Comparison of ENCODE assay signal across 29 cellular contexts in genomic region chr22:21927174-21927823, GRCh38. TPM values are rescaled to one million over a fixed set of nuclear protein-coding genes. Genes with fewer than 3 reads are reported as not detected.
DNase-seq lines count a peak whose midpoint lies in the region; FAIRE-seq and TF ChIP-seq lines count a peak whose summit lies in the region.
"Had no signal": no experiment of that assay in that cellular context is flagged by ENCODE, and none has a peak within 500 bp of the region (broad histone marks: within the 10 kb centered on the region; RNA-seq: fewer than 3 reads in every experiment).

No MANE protein-coding gene starts in this region.

- peaks cover 17% of the 10 kb centered on the region for H3K79me1 ChIP-seq in mesenchymal stem cell (replicated peaks; ENCODE audit: low read length, poor library complexity, severe bottlenecking)

- no peak overlapping the region for H2BK12ac ChIP-seq in mesenchymal stem cell (ENCODE audit: low read length in 2 of 2)

- POLR2A ChIA-PET in endothelial cell of umbilical vein (lab: Charles Lee): no interaction called here

- H3K4me2 ChIP-seq in endothelial cell of umbilical vein (ENCODE audit: insufficient read depth, low read length) (no peak overlapping the region), mesenchymal stem cell (ENCODE audit: low read length, poor library complexity, severe bottlenecking) (no peak overlapping the region)

- no peak for FAIRE-seq in endothelial cell of umbilical vein (lab: Jason Lieb, UNC)
- FAIRE-seq: GM19239, kidney had no signal

- 93% methylated on average over 12 of the region's 16 CpGs for WGBS in mesenchymal stem cell

- no peak for TF ChIP-seq CTCF in endothelial cell of umbilical vein (IDR thresholded peaks at IDR 0.05; ENCODE audit: extremely low read depth in 1 of 2, insufficient read depth in 1 of 2, low read depth in 1 of 2, low read length in 2 of 2)

- no peak for TF ChIP-seq POLR2A in endothelial cell of umbilical vein (IDR thresholded peaks at IDR 0.05; ENCODE audit: low read depth, low read length)

- H2BK5ac ChIP-seq in mesenchymal stem cell (ENCODE audit: low read depth, low read length, poor library complexity, severe bottlenecking): no peak overlapping the region

- H3K18ac ChIP-seq in mesenchymal stem cell (ENCODE audit: low read depth in 1 of 2, low read length in 2 of 2): no peak overlapping the region

- H3K27me3 ChIP-seq in H7 (ENCODE audit: control insufficient read depth, insufficient read depth, low read length): no peaks in the 10 kb centered on the region
- no peaks in the 10 kb centered on the region for H3K27me3 ChIP-seq in endothelial cell of umbilical vein (ENCODE audit: control insufficient read depth in 2 of 2, insufficient read depth in 2 of 2, low read length in 2 of 2)
- H3K27me3 ChIP-seq in mesenchymal stem cell (ENCODE audit: control insufficient read depth in 1 of 2, insufficient read depth in 1 of 2, low read length in 2 of 2): no peaks in the 10 kb centered on the region
- H3K27me3 ChIP-seq in SJCRH30: no peaks in the 10 kb centered on the region
- H3K27me3 ChIP-seq: esophagus squamous epithelium, gastrocnemius medialis, neutrophil, SJSA1, transverse colon had no signal

- no peak overlapping the region for H3K14ac ChIP-seq in mesenchymal stem cell (ENCODE audit: low read length in 2 of 2)

- BruUV-seq in endothelial cell of umbilical vein (replicated peaks; lab: Mats Ljungman, UMichigan): no TSS peak

- H3K23ac ChIP-seq in mesenchymal stem cell (ENCODE audit: low read length in 2 of 2): no peak overlapping the region

- DNase-seq in H7: peak; percentile 87
- DNase-seq in NCI-H69 (lab: John Stamatoyannopoulos, UW): peak; percentile 40
- no peak for DNase-seq in endothelial cell of umbilical vein (ENCODE audit: low read depth, low spot score)
- DNase-seq in posterior cingulate gyrus: peak in 6 of 10 donors; percentile 45 to 93 (median 77)
- no peak for DNase-seq in Kasumi-1 (lab: John Stamatoyannopoulos, UW)
- no peak for DNase-seq in GF-D8 (lab: John Stamatoyannopoulos, UW)
- DNase-seq in mesenchymal stem cell: no peak
- DNase-seq in SJCRH30: no peak
- DNase-seq: activated CD4-positive, alpha-beta T cell treated with anti-CD3 and anti-CD28 coated beads for 4 hours; activated naive CD4-positive, alpha-beta T cell treated with anti-CD3 and anti-CD28 coated beads, Interleukin-2, amount 10 ng/mL, durations not matched to agents 7 days and 5 days; activated T-cell treated with anti-CD3 and anti-CD28 coated beads, Interleukin-2, amount 50 U/mL, for 48 hours; aorta; cerebellar nuclear complex; effector CD4-positive, alpha-beta T cell; esophagus squamous epithelium; gastrocnemius medialis; HCEC 1CT; KG1; kidney; NCI-H510A; NK-92 treated with Interleukin-12 subunit alpha and Interleukin-12 subunit beta, amount 100 ng/mL, for 24 hours; retina; stimulated activated CD4-positive, alpha-beta T cell treated with anti-CD3 and anti-CD28 coated beads, Interleukin-4, amount 100 ng/mL, for 4 hours; T-helper 1 cell; transverse colon had no signal

- no peaks in the 10 kb centered on the region for H4K20me1 ChIP-seq in endothelial cell of umbilical vein (replicated peaks; ENCODE audit: control insufficient read depth, extremely low read depth, insufficient read depth, low read length)

- H2BK120ac ChIP-seq in mesenchymal stem cell (ENCODE audit: low read depth, low read length): no peak overlapping the region

- peaks cover 3% of the 10 kb centered on the region for H3K79me2 ChIP-seq in endothelial cell of umbilical vein (ENCODE audit: control insufficient read depth, insufficient read depth, low read length)

- no peak overlapping the region for H2BK15ac ChIP-seq in mesenchymal stem cell (ENCODE audit: low read depth, poor library complexity, severe bottlenecking)

- H2AFZ ChIP-seq in endothelial cell of umbilical vein (ENCODE audit: low read depth, low read length) (no peak overlapping the region), mesenchymal stem cell (ENCODE audit: low read depth, low read length) (no peak overlapping the region)

- H3K27ac ChIP-seq in endothelial cell of umbilical vein (ENCODE audit: insufficient read depth, low read depth, low read length) (no peak overlapping the region), mesenchymal stem cell (ENCODE audit: low read length, poor library complexity, severe bottlenecking) (no peak overlapping the region), SJCRH30 (no peak overlapping the region)
- H3K27ac ChIP-seq: esophagus squamous epithelium, gastrocnemius medialis, neutrophil, SJSA1, transverse colon had no signal

- H3K4me1 ChIP-seq in endothelial cell of umbilical vein (ENCODE audit: control insufficient read depth, extremely low read depth, insufficient read depth, low read length) (no peaks in the 10 kb centered on the region), mesenchymal stem cell (ENCODE audit: control insufficient read depth, insufficient read depth, low read depth, low read length) (peaks cover 17% of the 10 kb centered on the region), SJCRH30 (no peaks in the 10 kb centered on the region)
- H3K4me1 ChIP-seq: esophagus squamous epithelium, gastrocnemius medialis, transverse colon had no signal

- no peak overlapping the region for H4K91ac ChIP-seq in mesenchymal stem cell (ENCODE audit: low read length)

- no peaks in the 10 kb centered on the region for H3K9me3 ChIP-seq in endothelial cell of umbilical vein (replicated peaks; ENCODE audit: control insufficient read depth, insufficient read depth, low read length)
- no peaks in the 10 kb centered on the region for H3K9me3 ChIP-seq in mesenchymal stem cell (ENCODE audit: control insufficient read depth, low read length)
- H3K9me3 ChIP-seq in SJCRH30 (replicated peaks): no peaks in the 10 kb centered on the region
- H3K9me3 ChIP-seq: esophagus squamous epithelium, gastrocnemius medialis, neutrophil, SJSA1, transverse colon had no signal

- H3K9me1 ChIP-seq in endothelial cell of umbilical vein (replicated peaks; ENCODE audit: control insufficient read depth, extremely low read depth, insufficient read depth, low read length): no peaks in the 10 kb centered on the region

- dilution Hi-C loops in endothelial cell of umbilical vein (cut with MboI; ENCODE audit: extremely low pct_ligation_motif_present, low sequenced_read_pairs): loop anchor here (25.0 kb wide), 2 partner anchors 115 to 215 kb away; no protein-coding TSS in a partner anchor

- H3K4me3 ChIP-seq in H7 (ENCODE audit: insufficient read depth, low read depth, low read length) (no peak overlapping the region), endothelial cell of umbilical vein (replicated peaks in 1 of 3; ENCODE audit: insufficient read depth in 1 of 3, low read depth in 1 of 3, low read length in 3 of 3) (no peak overlapping the region), mesenchymal stem cell (ENCODE audit: insufficient read depth in 1 of 2, low read depth in 1 of 2, low read length in 2 of 2) (no peak overlapping the region), SJCRH30 (no peak overlapping the region)
- H3K4me3 ChIP-seq: esophagus squamous epithelium, gastrocnemius medialis, lung, SJSA1, transverse colon had no signal

- H3K36me3 ChIP-seq in H7 (replicated peaks; ENCODE audit: control insufficient read depth, insufficient read depth, low read length): peaks cover 3% of the 10 kb centered on the region
- peaks cover 33 to 74% of the 10 kb centered on the region in 2 experiments for H3K36me3 ChIP-seq in endothelial cell of umbilical vein (ENCODE audit: control insufficient read depth in 2 of 2, extremely low read depth in 1 of 2, insufficient read depth in 2 of 2, low read length in 2 of 2)
- H3K36me3 ChIP-seq in mesenchymal stem cell (ENCODE audit: control insufficient read depth in 1 of 2, insufficient read depth in 2 of 2, low read depth in 1 of 2, low read length in 2 of 2): peaks cover 72 to 74% of the 10 kb centered on the region in 2 experiments
- H3K36me3 ChIP-seq in SJCRH30: peaks cover 16% of the 10 kb centered on the region

- intact Hi-C loops in endothelial cell of umbilical vein (cut with micrococcal nuclease): no loop called here
- intact Hi-C loops in posterior cingulate gyrus (cut with DNase I): no loop called here

- H2AK5ac ChIP-seq in mesenchymal stem cell (ENCODE audit: low read length, severe bottlenecking): no peak overlapping the region

- H3K9ac ChIP-seq in endothelial cell of umbilical vein (replicated peaks; ENCODE audit: extremely low read depth, insufficient read depth, low read length): no peak overlapping the region
- H3K9ac ChIP-seq in mesenchymal stem cell (ENCODE audit: low read length): no peak overlapping the region

- H4K8ac ChIP-seq in mesenchymal stem cell (ENCODE audit: low read length): no peak overlapping the region

- CTCF ChIA-PET in endothelial cell of umbilical vein (lab: Charles Lee): interaction anchor here (1.0 kb wide), 1 partner anchor 152 kb away, joined by 3 read pairs; no protein-coding TSS in a partner anchor

- H3K4ac ChIP-seq in mesenchymal stem cell (ENCODE audit: low read depth in 1 of 2, low read length in 2 of 2): no peak overlapping the region

RNA-seq across cellular contexts. Expression of gene PPM1F, which starts 25.3 kb away (rescaled TPM):
- 19.7 and 34.8 TPM in 2 replicates for total RNA-seq in H7 (2014; rRNA removed; shearing (Covaris generic))
- total RNA-seq in endothelial cell of umbilical vein: 171 and 178 TPM in 2 replicates
- polyA plus RNA-seq in endothelial cell of umbilical vein: 107 and 110 TPM in 2 replicates
- polyA plus RNA-seq in endothelial cell of umbilical vein (2011; cell fraction: cytosol; rRNA removed): 74.3 and 89.5 TPM in 2 replicates
- 164 and 168 TPM in 2 replicates for polyA plus RNA-seq in endothelial cell of umbilical vein (2011; cell fraction: nucleus; rRNA removed)
- 64.8 and 74.8 TPM in 2 replicates for polyA plus RNA-seq in endothelial cell of umbilical vein (2012)
- 76.9 and 83.9 TPM in 2 replicates for polyA minus RNA-seq in endothelial cell of umbilical vein
- 6.8 TPM for polyA minus RNA-seq in endothelial cell of umbilical vein (2011; cell fraction: cytosol; rRNA and poly(A)+ RNA removed)
- 36.8 and 45.7 TPM in 2 replicates for polyA minus RNA-seq in endothelial cell of umbilical vein (2011; cell fraction: nucleus; rRNA and poly(A)+ RNA removed)
- polyA plus RNA-seq in mesenchymal stem cell (2013, experiment 1 of 2): 19.5 TPM
- polyA plus RNA-seq in mesenchymal stem cell (2013, experiment 2 of 2): 21.1 TPM
- total RNA-seq in SJCRH30 (2014; rRNA removed; shearing (Covaris generic)): 47.8 and 49.4 TPM in 2 replicates

RNA-seq across cellular contexts. Expression of gene TOP3B, which starts 55.3 kb away (rescaled TPM):
- 53.8 and 76.2 TPM in 2 replicates for total RNA-seq in H7 (2014; rRNA removed; shearing (Covaris generic))
- 49.9 and 56.5 TPM in 2 replicates for total RNA-seq in endothelial cell of umbilical vein
- 25.2 and 28.3 TPM in 2 replicates for polyA plus RNA-seq in endothelial cell of umbilical vein
- polyA plus RNA-seq in endothelial cell of umbilical vein (2011; cell fraction: cytosol; rRNA removed): 11.4 and 15.4 TPM in 2 replicates
- 128 and 139 TPM in 2 replicates for polyA plus RNA-seq in endothelial cell of umbilical vein (2011; cell fraction: nucleus; rRNA removed)
- 20.7 and 28.7 TPM in 2 replicates for polyA plus RNA-seq in endothelial cell of umbilical vein (2012)
- 41.8 and 43.6 TPM in 2 replicates for polyA minus RNA-seq in endothelial cell of umbilical vein
- polyA minus RNA-seq in endothelial cell of umbilical vein (2011; cell fraction: cytosol; rRNA and poly(A)+ RNA removed): 12.7 TPM
- 54.6 and 65.8 TPM in 2 replicates for polyA minus RNA-seq in endothelial cell of umbilical vein (2011; cell fraction: nucleus; rRNA and poly(A)+ RNA removed)
- polyA plus RNA-seq in mesenchymal stem cell (2013, experiment 1 of 2): 12.1 TPM
- polyA plus RNA-seq in mesenchymal stem cell (2013, experiment 2 of 2): 11.4 TPM
- total RNA-seq in SJCRH30 (2014; rRNA removed; shearing (Covaris generic)): 28.5 and 33.8 TPM in 2 replicates

RNA-seq across cellular contexts. Expression of gene MAPK1, which starts 59.9 kb away (rescaled TPM):
- total RNA-seq in H7 (2014; rRNA removed; shearing (Covaris generic)): 54.5 and 55.5 TPM in 2 replicates
- total RNA-seq in endothelial cell of umbilical vein: 155 and 163 TPM in 2 replicates
- 48.3 and 50.9 TPM in 2 replicates for polyA plus RNA-seq in endothelial cell of umbilical vein
- 47.8 and 50.9 TPM in 2 replicates for polyA plus RNA-seq in endothelial cell of umbilical vein (2011; cell fraction: cytosol; rRNA removed)
- 46.5 and 57.4 TPM in 2 replicates for polyA plus RNA-seq in endothelial cell of umbilical vein (2011; cell fraction: nucleus; rRNA removed)
- 77.1 and 112 TPM in 2 replicates for polyA plus RNA-seq in endothelial cell of umbilical vein (2012)
- 130 and 145 TPM in 2 replicates for polyA minus RNA-seq in endothelial cell of umbilical vein
- polyA minus RNA-seq in endothelial cell of umbilical vein (2011; cell fraction: cytosol; rRNA and poly(A)+ RNA removed): 16.5 TPM
- 32.5 and 42.0 TPM in 2 replicates for polyA minus RNA-seq in endothelial cell of umbilical vein (2011; cell fraction: nucleus; rRNA and poly(A)+ RNA removed)
- 67.7 TPM for polyA plus RNA-seq in mesenchymal stem cell (2013, experiment 1 of 2)
- polyA plus RNA-seq in mesenchymal stem cell (2013, experiment 2 of 2): 67.1 TPM
- 97.9 and 98.8 TPM in 2 replicates for total RNA-seq in SJCRH30 (2014; rRNA removed; shearing (Covaris generic))

Comparison
In these comparisons a context has a peak if more than half of its experiments do, and no peak if none do; other contexts are left out.
1. DNase-seq: peak in H7 (single experiment), NCI-H69 (single experiment) and posterior cingulate gyrus (6 of 10); none in endothelial cell of umbilical vein (single experiment), Kasumi-1 (0 of 2), GF-D8 (single experiment), mesenchymal stem cell (single experiment) and SJCRH30 (0 of 2).